1 cellular context compared by ENCODE assay signal in genomic region chr17:38874505-38875419, GRCh38.
TF ChIP-seq lines count a peak whose summit lies in the region.

No MANE protein-coding gene starts in this region.

TF ChIP-seq in HEK293, 187 proteins besides CTCF, POLR2A, EP300 and RAD21 (continued from another document):
- peak; percentile 90 for TF ChIP-seq ZNF398 (tag by site-specific recombination; IDR thresholded peaks at IDR 0.05)
- TF ChIP-seq ZNF23 (tag by site-specific recombination; IDR thresholded peaks at IDR 0.05; ENCODE audit: borderline replicate concordance) = no peak
- no peak for TF ChIP-seq ZNF558 (tag by site-specific recombination; IDR thresholded peaks at IDR 0.05)
- peak; percentile 37 for TF ChIP-seq ZIC2 (tag by site-specific recombination; IDR thresholded peaks at IDR 0.05)
- 0 out of 2 replicates have a peak, but pooled peaks have one; percentile 8 for TF ChIP-seq HIC1 (tag by site-specific recombination; IDR thresholded peaks at IDR 0.05)
- no peak for TF ChIP-seq ZNF560 (tag by site-specific recombination; IDR thresholded peaks at IDR 0.05; ENCODE audit: borderline replicate concordance)
- TF ChIP-seq GLIS2 (tag by site-specific recombination; IDR thresholded peaks at IDR 0.05) = peak; percentile 37; the same call in 1 of the 2 replicates
- peak; percentile 63; the same call in 1 of the 2 replicates for TF ChIP-seq PATZ1 (tag by site-specific recombination; IDR thresholded peaks at IDR 0.05)
- no peak for TF ChIP-seq SCRT2 (tag by site-specific recombination; IDR thresholded peaks at IDR 0.05)
- TF ChIP-seq ZNF571 (tag by site-specific recombination; IDR thresholded peaks at IDR 0.05) = no peak
